Comparison of ENCODE assay signal across 13 cellular contexts in genomic region chr12:122116707-122117535, GRCh38. TPM values are rescaled to one million over a fixed set of nuclear protein-coding genes. Genes with fewer than 3 reads are reported as not detected.
DNase-seq lines count a peak whose midpoint lies in the region; ATAC-seq, FAIRE-seq and TF ChIP-seq lines count a peak whose summit lies in the region.
"Had no signal": no experiment of that assay in that cellular context is flagged by ENCODE, and none has a peak within 500 bp of the region (broad histone marks: within the 10 kb centered on the region; RNA-seq: fewer than 3 reads in every experiment).

No MANE protein-coding gene starts in this region.

- H3K4me2 ChIP-seq in A549: no peak overlapping the region
- H3K4me2 ChIP-seq: BLaER1 had no signal

- no peak for TF ChIP-seq POLR2A in A549 (IDR thresholded peaks at IDR 0.05; ENCODE audit: low read length)

- no peaks in the 10 kb centered on the region for H3K9me3 Mint-ChIP-seq in activated naive CD4-positive, alpha-beta T cell treated with anti-CD3 and anti-CD28 coated beads for 36 hours
- H3K9me3 Mint-ChIP-seq: stimulated activated naive CD8-positive, alpha-beta T cell treated with anti-CD3 and anti-CD28 coated beads, Interleukin-15, amount 100 ng/mL, for 72 hours had no signal

- H3K4me1 ChIP-seq in A549 (peaks cover 36% of the 10 kb centered on the region), muscle layer of colon (ENCODE audit: insufficient read depth, low read length) (peaks cover 29% of the 10 kb centered on the region)

- H3K27ac Mint-ChIP-seq in activated naive CD4-positive, alpha-beta T cell treated with anti-CD3 and anti-CD28 coated beads for 36 hours: no peak overlapping the region
- H3K27ac Mint-ChIP-seq: stimulated activated naive CD8-positive, alpha-beta T cell treated with anti-CD3 and anti-CD28 coated beads, Interleukin-15, amount 100 ng/mL, for 72 hours; T-helper 17 cell had no signal

- peaks cover 3% of the 10 kb centered on the region for H3K36me3 ChIP-seq in muscle layer of colon (ENCODE audit: insufficient read depth, low read length)

- H3K4me3 Mint-ChIP-seq in activated naive CD4-positive, alpha-beta T cell treated with anti-CD3 and anti-CD28 coated beads for 36 hours: no peak overlapping the region
- H3K4me3 Mint-ChIP-seq: stimulated activated naive CD8-positive, alpha-beta T cell treated with anti-CD3 and anti-CD28 coated beads, Interleukin-15, amount 100 ng/mL, for 72 hours; T-helper 17 cell had no signal

- peak in 1 of 2 experiments; percentile 42 for DNase-seq in A549 (ENCODE audit: low read depth in 1 of 2, low spot score in 1 of 2)
- DNase-seq in NCI-H2196 treated with DMSO at 0.1 percent for 48 hours (lab: John Stamatoyannopoulos, UW; ENCODE audit: unreplicated experiment): peak; percentile 84
- DNase-seq in epithelial cell of esophagus (ENCODE audit: low read depth): no peak
- DNase-seq in activated naive CD4-positive, alpha-beta T cell treated with anti-CD3 and anti-CD28 coated beads for 36 hours: no peak
- no peak for DNase-seq in D341Med (ENCODE audit: low spot score)
- DNase-seq in activated naive CD4-positive, alpha-beta T cell treated with anti-CD3 and anti-CD28 coated beads, Interleukin-2, amount 50 U/mL, for 16 hours: no peak
- DNase-seq: stimulated activated naive CD8-positive, alpha-beta T cell treated with anti-CD3 and anti-CD28 coated beads, Interleukin-15, amount 100 ng/mL, for 72 hours; T-helper 17 cell had no signal

- FAIRE-seq in A549 (lab: Jason Lieb, UNC): no peak

- no peak overlapping the region for H3K9ac ChIP-seq in muscle layer of colon (ENCODE audit: low read length)
- H3K9ac ChIP-seq: BLaER1 had no signal

- H3K27me3 Mint-ChIP-seq in activated naive CD4-positive, alpha-beta T cell treated with anti-CD3 and anti-CD28 coated beads for 36 hours (ENCODE audit: low read depth): no peaks in the 10 kb centered on the region
- H3K27me3 Mint-ChIP-seq: stimulated activated naive CD8-positive, alpha-beta T cell treated with anti-CD3 and anti-CD28 coated beads, Interleukin-15, amount 100 ng/mL, for 72 hours; T-helper 17 cell had no signal

- H3K9me3 ChIP-seq in A549 (no peaks in the 10 kb centered on the region), muscle layer of colon (ENCODE audit: low read length) (no peaks in the 10 kb centered on the region)
- H3K9me3 ChIP-seq: BLaER1 had no signal

- peak; percentile 41 to 60; a peak in 4 of 6 replicates for ATAC-seq in A549
- ATAC-seq in HG03025 (IDR thresholded peaks at IDR 0.05; ENCODE audit: low FRiP score, unreplicated experiment): no peak
- ATAC-seq: stimulated activated naive CD8-positive, alpha-beta T cell treated with anti-CD3 and anti-CD28 coated beads, Interleukin-15, amount 100 ng/mL, for 72 hours; T-helper 17 cell had no signal

- no peak overlapping the region for H3K4me3 ChIP-seq in A549
- no peak overlapping the region for H3K4me3 ChIP-seq in epithelial cell of esophagus (ENCODE audit: low read length)
- no peak overlapping the region for H3K4me3 ChIP-seq in muscle layer of colon (ENCODE audit: low read depth in 1 of 2, low read length in 2 of 2)
- H3K4me3 ChIP-seq: BLaER1 had no signal

- intact Hi-C loops in activated naive CD4-positive, alpha-beta T cell treated with anti-CD3 and anti-CD28 coated beads for 36 hours (cut with micrococcal nuclease): no loop called here

- CTCF ChIA-PET in A549 (lab: Yijun Ruan, JAX): interaction anchor here (0.7 to 18.8 kb wide), 10 partner anchors 7 to 85 kb away, joined by 3 to 850 read pairs (median 8); partner anchors contain the start of gene MLXIP
- CTCF ChIA-PET in activated naive CD4-positive, alpha-beta T cell treated with anti-CD3 and anti-CD28 coated beads for 36 hours (lab: Charles Lee): interaction anchor here (1.5 to 2.0 kb wide), 3 partner anchors 10 to 62 kb away, joined by 4 to 8 read pairs (median 4); no protein-coding TSS in a partner anchor

- POLR2A ChIA-PET in A549 (lab: Yijun Ruan, JAX): interaction anchor here (0.6 to 0.8 kb wide), 2 partner anchors 28 to 31 kb away, joined by 3 read pairs; no protein-coding TSS in a partner anchor

- H3K27ac ChIP-seq in A549 (peak overlapping the region in 1 of 2 experiments; percentile 49; a peak in 3 of 6 replicates), muscle layer of colon (ENCODE audit: low read depth, low read length) (peak overlapping the region; percentile 78)
- H3K27ac ChIP-seq: BLaER1 had no signal

- TF ChIP-seq EP300 in A549 (IDR thresholded peaks at IDR 0.05): no peak

- peaks cover 21% of the 10 kb centered on the region for H3K4me1 Mint-ChIP-seq in activated naive CD4-positive, alpha-beta T cell treated with anti-CD3 and anti-CD28 coated beads for 36 hours (ENCODE audit: low read depth)

- H3K27me3 ChIP-seq in muscle layer of colon (ENCODE audit: control insufficient read depth in 1 of 2, insufficient read depth in 2 of 2, low read length in 2 of 2): no peaks in the 10 kb centered on the region
- H3K27me3 ChIP-seq: BLaER1 had no signal

- WGBS in A549 (ENCODE audit: missing lambda C conversion rate): 83% methylated on average over 16 of the region's 16 CpGs

- TF ChIP-seq RAD21 in A549 (conservative IDR thresholded peaks at IDR 0.05 in 1 of 2, IDR thresholded peaks at IDR 0.05 in 1 of 2): peak; percentile 15 to 22; a peak in 2 of 5 replicates

- H3K36me3 Mint-ChIP-seq in activated naive CD4-positive, alpha-beta T cell treated with anti-CD3 and anti-CD28 coated beads for 36 hours (ENCODE audit: low read depth): no peaks in the 10 kb centered on the region

- TF ChIP-seq CTCF in A549 (IDR thresholded peaks at IDR 0.05) (0 out of 3 replicates have a peak, but pooled peaks have one; percentile 7), epithelial cell of esophagus (IDR thresholded peaks at IDR 0.05; ENCODE audit: insufficient read depth, low read depth, low read length, missing control alignments) (peak; percentile 18)

TF ChIP-seq in A549, 52 proteins besides CTCF, POLR2A, EP300 and RAD21:
- no peak for TF ChIP-seq JUN (IDR thresholded peaks at IDR 0.05)
- TF ChIP-seq RCOR1 (IDR thresholded peaks at IDR 0.05; ENCODE audit: low read depth, low read length): no peak
- TF ChIP-seq GATA3 (IDR thresholded peaks at IDR 0.05; ENCODE audit: borderline replicate concordance): no peak
- TF ChIP-seq CBX8 (IDR thresholded peaks at IDR 0.05): no peak
- no peak for TF ChIP-seq RFX5 (IDR thresholded peaks at IDR 0.05)
- TF ChIP-seq CBX2 (IDR thresholded peaks at IDR 0.05; ENCODE audit: borderline replicate concordance, low read depth): no peak
- no peak for TF ChIP-seq HOXA7 (CRISPR knock-in tag; IDR thresholded peaks at IDR 0.05)
- TF ChIP-seq FOXS1 (CRISPR knock-in tag; IDR thresholded peaks at IDR 0.05): no peak
- TF ChIP-seq HEYL (CRISPR knock-in tag; IDR thresholded peaks at IDR 0.05): no peak
- TF ChIP-seq, protein P1, sequence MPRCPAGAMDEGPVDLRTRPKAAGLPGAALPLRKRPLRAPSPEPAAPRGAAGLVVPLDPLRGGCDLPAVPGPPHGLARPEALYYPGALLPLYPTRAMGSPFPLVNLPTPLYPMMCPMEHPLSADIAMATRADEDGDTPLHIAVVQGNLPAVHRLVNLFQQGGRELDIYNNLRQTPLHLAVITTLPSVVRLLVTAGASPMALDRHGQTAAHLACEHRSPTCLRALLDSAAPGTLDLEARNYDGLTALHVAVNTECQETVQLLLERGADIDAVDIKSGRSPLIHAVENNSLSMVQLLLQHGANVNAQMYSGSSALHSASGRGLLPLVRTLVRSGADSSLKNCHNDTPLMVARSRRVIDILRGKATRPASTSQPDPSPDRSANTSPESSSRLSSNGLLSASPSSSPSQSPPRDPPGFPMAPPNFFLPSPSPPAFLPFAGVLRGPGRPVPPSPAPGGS (IDR thresholded peaks at IDR 0.05): no peak
- no peak for TF ChIP-seq BHLHE40 (IDR thresholded peaks at IDR 0.05; ENCODE audit: low read depth, low read length)
- no peak for TF ChIP-seq HOXB13 (CRISPR knock-in tag; IDR thresholded peaks at IDR 0.05; ENCODE audit: low read depth)
- no peak for TF ChIP-seq JUNB (IDR thresholded peaks at IDR 0.05)
- no peak for TF ChIP-seq CHD4 (IDR thresholded peaks at IDR 0.05; ENCODE audit: borderline replicate concordance)
- TF ChIP-seq, protein P2, sequence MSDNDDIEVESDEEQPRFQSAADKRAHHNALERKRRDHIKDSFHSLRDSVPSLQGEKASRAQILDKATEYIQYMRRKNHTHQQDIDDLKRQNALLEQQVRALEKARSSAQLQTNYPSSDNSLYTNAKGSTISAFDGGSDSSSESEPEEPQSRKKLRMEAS (IDR thresholded peaks at IDR 0.05): no peak
- no peak for TF ChIP-seq TFCP2L1 (CRISPR knock-in tag; IDR thresholded peaks at IDR 0.05)

RNA-seq across cellular contexts. Expression of gene MLXIP, which starts 38.4 kb away (rescaled TPM):
- polyA plus RNA-seq in A549 (2011; rRNA removed): 7.0 and 11.6 TPM in 2 replicates
- 11.5 and 15.8 TPM in 2 replicates for polyA plus RNA-seq in A549 (2012; cell fraction: cytosol; rRNA removed)
- 36.8 and 38.6 TPM in 2 replicates for polyA plus RNA-seq in A549 (2012; cell fraction: nucleus; rRNA removed)
- 18.1 to 21.4 TPM (median 21.2 TPM) in 3 replicates for polyA plus RNA-seq in A549 (2017; fragmentation: RNase III; extraction: RNeasy Plus Mini Kit Qiagen cat#74134 plus additional on column Dnase treatment)
- 19.7 and 23.3 TPM in 2 replicates for polyA minus RNA-seq in A549 (2011; rRNA and poly(A)+ RNA removed)
- total RNA-seq in activated naive CD4-positive, alpha-beta T cell treated with anti-CD3 and anti-CD28 coated beads for 36 hours: 10 to 100 TPM; 18.8 to 22.0 TPM

RNA-seq across cellular contexts. Expression of gene IL31, which starts 57.1 kb away (rescaled TPM):
- polyA plus RNA-seq in A549 (2011; rRNA removed): not detected in 2 replicates
- not detected in 2 replicates for polyA plus RNA-seq in A549 (2012; cell fraction: cytosol; rRNA removed)
- polyA plus RNA-seq in A549 (2012; cell fraction: nucleus; rRNA removed): not detected in 2 replicates
- polyA plus RNA-seq in A549 (2017; fragmentation: RNase III; extraction: RNeasy Plus Mini Kit Qiagen cat#74134 plus additional on column Dnase treatment): not detected in 3 replicates
- polyA minus RNA-seq in A549 (2011; rRNA and poly(A)+ RNA removed): not detected in 2 replicates
- total RNA-seq in activated naive CD4-positive, alpha-beta T cell treated with anti-CD3 and anti-CD28 coated beads for 36 hours: not detected
- total RNA-seq: glomerular endothelial cell, renal cortical epithelial cell, T-helper 17 cell had no signal
